Comparison of ENCODE assay signal across 29 cellular contexts in the genomic region with DNA sequence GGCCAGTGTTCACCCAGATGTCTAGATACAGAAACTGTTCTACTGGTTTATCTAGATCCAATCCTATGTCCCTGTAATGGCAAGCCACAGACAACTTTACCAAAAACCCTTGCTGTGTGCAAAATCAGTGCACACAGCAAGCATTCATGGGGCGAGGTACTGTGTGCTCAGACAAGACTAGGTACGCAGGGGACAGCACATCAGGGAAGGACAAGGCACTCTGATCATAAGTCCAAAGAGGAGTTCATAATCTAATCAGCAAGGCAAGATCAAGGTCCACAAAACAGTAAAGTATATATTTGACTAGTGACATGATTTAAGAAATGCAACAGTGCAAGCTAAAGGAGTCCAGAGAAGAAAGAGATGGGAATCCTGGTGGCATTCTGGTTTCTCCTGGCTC. TPM values are rescaled to one million over a fixed set of nuclear protein-coding genes. Genes with fewer than 3 reads are reported as not detected.
"Had no signal": no experiment of that assay in that cellular context is flagged by ENCODE, and none has a peak within 500 bp of the region (broad histone marks: within the 10 kb centered on the region; RNA-seq: fewer than 3 reads in every experiment).

No MANE protein-coding gene starts in this region.

- H3K27ac Mint-ChIP-seq: immature natural killer cell; natural killer cell; stimulated activated naive CD8-positive, alpha-beta T cell treated with anti-CD3 and anti-CD28 coated beads, Interleukin-15, amount 100 ng/mL, for 72 hours had no signal

- H3K9me3 Mint-ChIP-seq: immature natural killer cell; natural killer cell; stimulated activated naive CD8-positive, alpha-beta T cell treated with anti-CD3 and anti-CD28 coated beads, Interleukin-15, amount 100 ng/mL, for 72 hours had no signal

- H3K4me3 ChIP-seq: colonic mucosa, esophagus muscularis mucosa, heart right ventricle, ovary, psoas muscle, smooth muscle cell, suprapubic skin, thyroid gland, vagina had no signal

- DNase-seq: colonic mucosa; dermis blood vessel endothelial cell; effector memory CD4-positive, alpha-beta T cell; foreskin melanocyte; glutamatergic neuron; heart right ventricle; hypothalamus; immature natural killer cell; islet precursor cell; kidney glomerular epithelial cell; mesendoderm; natural killer cell; occipital lobe; ovary; psoas muscle; right cardiac atrium; stimulated activated CD4-positive, alpha-beta T cell treated with anti-CD3 and anti-CD28 coated beads, Interleukin-12 subunit alpha, Interleukin-12 subunit beta, amount 100 ng/mL, for 4 hours; stimulated activated CD4-positive, alpha-beta T cell treated with anti-CD3 and anti-CD28 coated beads, Interleukin-1b, Interleukin-23, amount 100 ng/mL, for 48 hours; stimulated activated CD4-positive, alpha-beta T cell treated with anti-CD3 and anti-CD28 coated beads, Interleukin-4, amount 100 ng/mL, for 1 hour; stimulated activated CD8-positive, alpha-beta memory T cell treated with anti-CD3 and anti-CD28 coated beads, Interleukin-4, amount 100 ng/mL, for 48 hours; stimulated activated naive CD4-positive, alpha-beta T cell; stimulated activated naive CD8-positive, alpha-beta T cell treated with anti-CD3 and anti-CD28 coated beads, Interleukin-15, amount 100 ng/mL, for 72 hours; thyroid gland; trophoblast cell had no signal

- H3K9me3 ChIP-seq: colonic mucosa, esophagus muscularis mucosa, heart right ventricle, ovary, psoas muscle, suprapubic skin, thyroid gland, vagina had no signal

- ATAC-seq: heart right ventricle; natural killer cell; right cardiac atrium; stimulated activated naive CD8-positive, alpha-beta T cell treated with anti-CD3 and anti-CD28 coated beads, Interleukin-15, amount 100 ng/mL, for 72 hours had no signal

- H3K27ac ChIP-seq: colonic mucosa, heart right ventricle, ovary, psoas muscle, suprapubic skin, thyroid gland, vagina had no signal

- H3K36me3 ChIP-seq: colonic mucosa, esophagus muscularis mucosa, heart right ventricle, ovary, suprapubic skin, thyroid gland, vagina had no signal

- H3K4me2 ChIP-seq: smooth muscle cell had no signal

- H3K4me3 Mint-ChIP-seq: immature natural killer cell; natural killer cell; stimulated activated naive CD8-positive, alpha-beta T cell treated with anti-CD3 and anti-CD28 coated beads, Interleukin-15, amount 100 ng/mL, for 72 hours had no signal

- H3K36me3 Mint-ChIP-seq: immature natural killer cell, natural killer cell had no signal

- H3K4me1 Mint-ChIP-seq: immature natural killer cell; natural killer cell; stimulated activated naive CD8-positive, alpha-beta T cell treated with anti-CD3 and anti-CD28 coated beads, Interleukin-15, amount 100 ng/mL, for 72 hours had no signal

- H3K27me3 ChIP-seq: colonic mucosa, esophagus muscularis mucosa, ovary, thyroid gland, vagina had no signal

- H3K4me1 ChIP-seq: heart right ventricle had no signal

RNA-seq across cellular contexts. Expression of a gene that starts 25.9 kb away (rescaled TPM):
- total RNA-seq: lung microvascular endothelial cell had no signal
- polyA plus RNA-seq: immature natural killer cell had no signal
